27 cellular contexts compared by ENCODE assay signal in the genomic region with DNA sequence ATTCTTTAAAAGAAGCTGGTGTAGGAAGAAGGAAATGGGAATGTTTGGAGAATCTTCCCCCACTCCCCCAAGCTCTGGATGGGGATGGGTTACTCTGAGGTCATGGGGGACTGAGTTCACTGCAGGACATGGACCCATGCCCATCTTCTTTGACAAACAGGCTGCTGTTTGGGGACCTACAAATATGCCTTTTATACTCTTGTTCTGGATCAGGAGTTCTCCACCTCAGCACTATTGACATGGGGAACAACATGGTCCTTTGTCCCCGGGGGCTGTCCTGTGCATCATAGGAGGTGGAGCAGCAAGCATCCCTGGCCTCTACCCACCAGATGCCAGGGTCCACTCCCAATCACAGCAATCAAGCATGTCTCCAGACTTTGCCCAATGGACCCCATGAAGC.
"Had no signal": no experiment of that assay in that cellular context is flagged by ENCODE, and none has a peak within 500 bp of the region (broad histone marks: within the 10 kb centered on the region; RNA-seq: fewer than 3 reads in every experiment).

No MANE protein-coding gene starts in this region.

- H3K36me3 Mint-ChIP-seq: mesothelial cell of epicardium; naive B cell; natural killer cell treated with Interleukin-12 subunit alpha and Interleukin-12 subunit beta and Interleukin-15 and Interleukin-18, amount 100 ng/mL, for 72 hours; stimulated activated memory B cell treated with anti-CD40 and anti-IgM and Interleukin-4, amounts not matched to agents 10 μg/mL and 1 μg/mL and 100 μg/mL, for 72 hours had no signal

- ATAC-seq: heart left ventricle; left lobe of liver; mucosa of descending colon; natural killer cell treated with Interleukin-12 subunit alpha and Interleukin-12 subunit beta and Interleukin-15 and Interleukin-18, amount 100 ng/mL, for 72 hours; pancreas; stimulated activated memory B cell treated with anti-CD40 and anti-IgM and Interleukin-4, amounts not matched to agents 10 μg/mL and 1 μg/mL and 100 μg/mL, for 72 hours; stimulated activated naive CD8-positive, alpha-beta T cell treated with anti-CD3 and anti-CD28 coated beads, Interleukin-15, Interleukin-2, amounts not matched to agents 100 U/mL and 50 U/mL, for 24 hours; upper lobe of right lung had no signal

- H3K9me3 Mint-ChIP-seq: natural killer cell treated with Interleukin-12 subunit alpha and Interleukin-12 subunit beta and Interleukin-15 and Interleukin-18, amount 100 ng/mL, for 72 hours; stimulated activated memory B cell treated with anti-CD40 and anti-IgM and Interleukin-4, amounts not matched to agents 10 μg/mL and 1 μg/mL and 100 μg/mL, for 72 hours had no signal

- H3K27ac Mint-ChIP-seq: mesothelial cell of epicardium; naive B cell; natural killer cell treated with Interleukin-12 subunit alpha and Interleukin-12 subunit beta and Interleukin-15 and Interleukin-18, amount 100 ng/mL, for 72 hours; progenitor cell of endocrine pancreas; stimulated activated memory B cell treated with anti-CD40 and anti-IgM and Interleukin-4, amounts not matched to agents 10 μg/mL and 1 μg/mL and 100 μg/mL, for 72 hours had no signal

- H3K4me3 Mint-ChIP-seq: mesothelial cell of epicardium; naive B cell; natural killer cell treated with Interleukin-12 subunit alpha and Interleukin-12 subunit beta and Interleukin-15 and Interleukin-18, amount 100 ng/mL, for 72 hours; neural crest cell; stimulated activated memory B cell treated with anti-CD40 and anti-IgM and Interleukin-4, amounts not matched to agents 10 μg/mL and 1 μg/mL and 100 μg/mL, for 72 hours had no signal

- H3K27ac ChIP-seq: colonic mucosa, heart left ventricle, hepatocyte, neutrophil, pancreas, right atrium auricular region, sigmoid colon, suprapubic skin, transverse colon, upper lobe of right lung, uterus had no signal

- H3K4me1 Mint-ChIP-seq: mesothelial cell of epicardium; stimulated activated memory B cell treated with anti-CD40 and anti-IgM and Interleukin-4, amounts not matched to agents 10 μg/mL and 1 μg/mL and 100 μg/mL, for 72 hours had no signal

- DNase-seq: colonic mucosa; dermis blood vessel endothelial cell; effector memory CD4-positive, alpha-beta T cell; erythroblast; heart left ventricle; kidney; mesenchymal stem cell; mucosa of descending colon; naive B cell; pancreas; sigmoid colon; stimulated activated CD4-positive, alpha-beta T cell treated with anti-CD3 and anti-CD28 coated beads, Interleukin-2, amount 100 ng/mL, for 24 hours; stimulated activated CD4-positive, alpha-beta T cell treated with anti-CD3 and anti-CD28 coated beads, Interleukin-4, amount 100 ng/mL, for 4 hours; stimulated activated naive CD8-positive, alpha-beta T cell treated with anti-CD3 and anti-CD28 coated beads, Interleukin-15, Interleukin-2, amounts not matched to agents 100 U/mL and 50 U/mL, for 24 hours; transverse colon; upper lobe of right lung; uterus had no signal
